In the genomic region with DNA sequence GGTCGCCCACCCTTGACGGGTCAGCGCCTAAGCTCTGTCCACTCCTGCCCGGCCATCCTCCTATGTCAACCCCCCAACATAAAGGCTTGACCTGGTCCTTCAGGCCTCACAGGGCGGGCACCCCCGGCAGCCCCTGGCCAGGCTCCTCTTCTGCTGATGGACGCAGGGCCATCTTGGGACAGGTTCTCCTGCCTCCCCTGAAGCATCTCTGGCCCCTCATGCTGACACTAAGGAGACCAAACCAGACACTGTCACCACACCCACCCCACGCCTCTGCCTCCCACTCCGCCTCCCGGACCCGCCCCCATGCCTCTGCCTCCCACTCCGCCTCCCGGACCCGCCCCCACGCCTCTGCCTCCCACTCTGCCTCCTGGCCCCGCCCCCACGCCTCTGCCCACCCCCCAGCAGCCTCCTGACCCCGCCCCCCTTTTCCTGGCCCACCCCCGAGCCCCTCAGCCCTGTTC, we compare ENCODE assay signal across 1 cellular context.
TF ChIP-seq lines count a peak whose summit lies in the region.

No MANE protein-coding gene starts in this region.

TF ChIP-seq in WTC11, 78 proteins besides CTCF, POLR2A, EP300 and RAD21:
- TF ChIP-seq ZNF263 (CRISPR knock-in tag; IDR thresholded peaks at IDR 0.05; ENCODE audit: low read depth) (no peak), TP53 (CRISPR knock-in tag; IDR thresholded peaks at IDR 0.05) (no peak), JAZF1 (CRISPR knock-in tag; IDR thresholded peaks at IDR 0.05) (no peak)
TF ChIP-seq in WTC11: peak in this region for 0.
